ENCODE assay signal across 1 cellular context in the genomic region with DNA sequence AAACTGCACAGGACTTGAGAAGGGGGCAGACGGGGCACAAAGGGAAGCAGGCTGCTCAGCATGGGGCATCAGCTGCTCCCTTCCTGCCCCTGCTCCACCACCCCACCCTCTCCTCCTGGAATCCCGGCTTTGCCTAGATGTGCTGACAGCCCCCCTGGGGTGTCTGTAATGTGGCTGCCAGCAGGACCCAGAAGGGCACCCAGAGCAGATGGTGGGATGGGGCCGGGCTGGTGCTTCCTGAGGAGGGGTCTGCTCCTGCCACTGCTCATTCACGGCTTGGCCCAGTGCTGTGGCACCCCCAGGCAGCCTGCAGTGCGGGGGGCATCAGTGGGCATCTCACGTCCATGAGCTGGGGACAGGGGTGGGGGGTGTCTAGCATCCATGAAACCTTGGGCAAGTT.
TF ChIP-seq lines count a peak whose summit lies in the region.

No MANE protein-coding gene starts in this region.

TF ChIP-seq in IMR-90, 13 proteins besides CTCF, POLR2A, EP300 and RAD21:
- TF ChIP-seq NFE2L2 (IDR thresholded peaks at IDR 0.05; ENCODE audit: low read depth, low read length), result no peak
- TF ChIP-seq MXI1 (IDR thresholded peaks at IDR 0.05; ENCODE audit: borderline replicate concordance, low read depth, low read length), result no peak
- no peak for TF ChIP-seq FOS (IDR thresholded peaks at IDR 0.05; ENCODE audit: low read depth, low read length)
- no peak for TF ChIP-seq ELK1 (IDR thresholded peaks at IDR 0.05; ENCODE audit: borderline replicate concordance, low read depth, low read length)
- no peak for TF ChIP-seq MAZ (IDR thresholded peaks at IDR 0.05; ENCODE audit: borderline replicate concordance, low read depth, low read length)
- no peak for TF ChIP-seq RFX5 (IDR thresholded peaks at IDR 0.05; ENCODE audit: low read depth, low read length)
- TF ChIP-seq SMC3 (IDR thresholded peaks at IDR 0.05; ENCODE audit: low read depth, low read length), result no peak
- no peak for TF ChIP-seq CHD1 (IDR thresholded peaks at IDR 0.05; ENCODE audit: low read depth, low read length)
- no peak for TF ChIP-seq RCOR1 (IDR thresholded peaks at IDR 0.05; ENCODE audit: insufficient replicate concordance, low read length)
- no peak for TF ChIP-seq MAFK (IDR thresholded peaks at IDR 0.05; ENCODE audit: low read depth, low read length)
- TF ChIP-seq CEBPB (IDR thresholded peaks at IDR 0.05; ENCODE audit: low read depth, low read length), result no peak
